9 cellular contexts compared by ENCODE assay signal in genomic region chr12:107126688-107127481, GRCh38. TPM values are rescaled to one million over a fixed set of nuclear protein-coding genes. Genes with fewer than 3 reads are reported as not detected.
DNase-seq lines count a peak whose midpoint lies in the region; ATAC-seq and TF ChIP-seq lines count a peak whose summit lies in the region.
"Had no signal": no experiment of that assay in that cellular context is flagged by ENCODE, and none has a peak within 500 bp of the region (broad histone marks: within the 10 kb centered on the region; RNA-seq: fewer than 3 reads in every experiment).

No MANE protein-coding gene starts in this region.

- H2AFZ ChIP-seq in neural cell (ENCODE audit: low read depth, low read length), result no peak overlapping the region

- no peaks in the 10 kb centered on the region for H3F3A ChIP-seq in neural cell (ENCODE audit: insufficient read depth, low read length, poor library complexity, severe bottlenecking)

- ATAC-seq in GM21786 (IDR thresholded peaks at IDR 0.05; ENCODE audit: unreplicated experiment), result no peak

- TF ChIP-seq RAD21 in neural cell (conservative IDR thresholded peaks at IDR 0.05), result peak; percentile 79

- no peaks in the 10 kb centered on the region for H3K36me3 ChIP-seq in WERI-Rb-1
- no peaks in the 10 kb centered on the region for H3K36me3 ChIP-seq in neural cell (ENCODE audit: insufficient read depth, low read length)
- no peaks in the 10 kb centered on the region for H3K36me3 ChIP-seq in tibial artery
- no peaks in the 10 kb centered on the region for H3K36me3 ChIP-seq in vagina
- H3K36me3 ChIP-seq: tibial nerve had no signal

- H3K9me3 ChIP-seq in WERI-Rb-1 (ENCODE audit: severe bottlenecking) (no peaks in the 10 kb centered on the region), neural cell (ENCODE audit: low read length) (no peaks in the 10 kb centered on the region), tibial artery (no peaks in the 10 kb centered on the region), vagina (no peaks in the 10 kb centered on the region)
- H3K9me3 ChIP-seq: tibial nerve had no signal

- peak; percentile 44 for TF ChIP-seq CTCF in WERI-Rb-1 (IDR thresholded peaks at IDR 0.05; ENCODE audit: low read depth, low read length)
- peak; percentile 78 for TF ChIP-seq CTCF in neural cell (IDR thresholded peaks at IDR 0.05; ENCODE audit: poor library complexity, severe bottlenecking)
- TF ChIP-seq CTCF in tibial artery (IDR thresholded peaks at IDR 0.05), result no peak
- TF ChIP-seq CTCF in vagina (IDR thresholded peaks at IDR 0.05), result no peak

- peak overlapping the region; percentile 20 for H3K4me3 ChIP-seq in WERI-Rb-1 (ENCODE audit: low read depth, low read length)
- H3K4me3 ChIP-seq in neural cell (ENCODE audit: low read length), result no peak overlapping the region
- no peak overlapping the region for H3K4me3 ChIP-seq in tibial artery
- H3K4me3 ChIP-seq in vagina, result no peak overlapping the region
- H3K4me3 ChIP-seq: tibial nerve had no signal

- H3K79me2 ChIP-seq in neural cell (replicated peaks; ENCODE audit: insufficient read depth, low read length), result no peaks in the 10 kb centered on the region

- DNase-seq in NCI-H1092 treated with DMSO at 0.1 percent for 48 hours (lab: John Stamatoyannopoulos, UW) (peak; percentile 56), NCI-H1092 (lab: John Stamatoyannopoulos, UW) (no peak), NCI-H1417 (lab: John Stamatoyannopoulos, UW) (peak; percentile 61 to 89 (median 64)), WERI-Rb-1 (peak; percentile 20), tibial artery (no peak), vagina (ENCODE audit: extremely low spot score in 2 of 2) (no peak)

- H3K27me3 ChIP-seq in WERI-Rb-1 (ENCODE audit: insufficient read depth, low read depth, severe bottlenecking), result no peaks in the 10 kb centered on the region
- no peaks in the 10 kb centered on the region for H3K27me3 ChIP-seq in neural cell (ENCODE audit: insufficient read depth, low read depth, low read length)
- H3K27me3 ChIP-seq in tibial artery, result peaks cover 0 to 23% of the 10 kb centered on the region in 2 donors
- H3K27me3 ChIP-seq in vagina, result no peaks in the 10 kb centered on the region

- no peaks in the 10 kb centered on the region for H3K9me2 ChIP-seq in neural cell (ENCODE audit: insufficient read depth, low read length)

- H3K27ac ChIP-seq in WERI-Rb-1, result peak overlapping the region; percentile 83
- no peak overlapping the region for H3K27ac ChIP-seq in neural cell (ENCODE audit: low read length)
- no peak overlapping the region for H3K27ac ChIP-seq in tibial artery
- H3K27ac ChIP-seq in vagina, result no peak overlapping the region
- H3K27ac ChIP-seq: tibial nerve had no signal

- no peak overlapping the region for H3K9ac ChIP-seq in neural cell (ENCODE audit: low read length)

- no peaks in the 10 kb centered on the region for H4K20me1 ChIP-seq in neural cell (ENCODE audit: insufficient read depth)

- no peak overlapping the region for H3K4me2 ChIP-seq in neural cell (ENCODE audit: low read length)

- TF ChIP-seq EP300 in neural cell (conservative IDR thresholded peaks at IDR 0.05; ENCODE audit: poor library complexity, severe bottlenecking), result no peak

- intact Hi-C loops in tibial artery (cut with DNase I; ENCODE audit: low total_unique reads), result no loop called here
- intact Hi-C loops in vagina (cut with DNase I), result no loop called here

- no peak for TF ChIP-seq POLR2A in vagina (IDR thresholded peaks at IDR 0.05)

- H3K4me1 ChIP-seq in tibial artery (no peaks in the 10 kb centered on the region), vagina (no peaks in the 10 kb centered on the region)
- H3K4me1 ChIP-seq: tibial nerve had no signal

TF ChIP-seq in neural cell, 6 proteins besides CTCF, POLR2A, EP300 and RAD21:
- TF ChIP-seq REST (IDR thresholded peaks at IDR 0.05; ENCODE audit: borderline replicate concordance) (no peak), SMC3 (conservative IDR thresholded peaks at IDR 0.05; ENCODE audit: poor library complexity) (peak; percentile 85)
TF ChIP-seq in neural cell: peak in this region for 1.

RNA-seq across cellular contexts. Expression of gene CRY1, which starts 33.5 kb away (rescaled TPM):
- 28.2 and 33.4 TPM in 2 replicates for polyA plus RNA-seq in neural cell
- 41.0 and 44.1 TPM in 2 replicates for polyA minus RNA-seq in neural cell
- total RNA-seq in vagina, result 18.7 TPM

Comparison
In these comparisons a context has a peak if more than half of its experiments do, and no peak if none do; other contexts are left out.
1. DNase-seq: peak in NCI-H1092 treated with DMSO at 0.1 percent for 48 hours (single experiment), NCI-H1417 (3 of 3) and WERI-Rb-1 (single experiment); none in NCI-H1092 (single experiment), tibial artery (0 of 2) and vagina (0 of 2).
2. CTCF ChIP-seq: peak in WERI-Rb-1 (single experiment) and neural cell (single experiment); none in tibial artery (0 of 2) and vagina (0 of 3).